Comparison of ENCODE assay signal across 3 cellular contexts in genomic region chr3:18809640-18810305, GRCh38.
TF ChIP-seq lines count a peak whose summit lies in the region.

No MANE protein-coding gene starts in this region.

TF ChIP-seq in SK-N-SH, 30 proteins besides CTCF, POLR2A, EP300 and RAD21:
- TF ChIP-seq JUND (IDR thresholded peaks at IDR 0.05) (peak; percentile 8; the same call in 1 of the 2 replicates), NFIC (IDR thresholded peaks at IDR 0.05; ENCODE audit: borderline replicate concordance) (no peak), RFX5 (IDR thresholded peaks at IDR 0.05; ENCODE audit: low read length) (no peak), GABPA (IDR thresholded peaks at IDR 0.05; ENCODE audit: low read depth) (no peak), SIN3A (IDR thresholded peaks at IDR 0.05; ENCODE audit: borderline replicate concordance, low read depth, low read length) (no peak), FOSL2 (IDR thresholded peaks at IDR 0.05; ENCODE audit: borderline replicate concordance, low read depth) (peak; percentile 28; the same call in 1 of the 2 replicates), POLR2AphosphoS5 (IDR thresholded peaks at IDR 0.05; ENCODE audit: low read depth, low read length) (no peak), TCF12 (IDR thresholded peaks at IDR 0.05) (no peak), RXRA (IDR thresholded peaks at IDR 0.05; ENCODE audit: borderline replicate concordance, low read depth) (no peak), EZH2phosphoT487 (IDR thresholded peaks at IDR 0.05; ENCODE audit: borderline replicate concordance, low read depth) (no peak), FOXM1 (IDR thresholded peaks at IDR 0.05; ENCODE audit: low read depth) (no peak), CHD2 (IDR thresholded peaks at IDR 0.05; ENCODE audit: low read length, partially characterized antibody) (no peak)
- TF ChIP-seq, protein P1, sequence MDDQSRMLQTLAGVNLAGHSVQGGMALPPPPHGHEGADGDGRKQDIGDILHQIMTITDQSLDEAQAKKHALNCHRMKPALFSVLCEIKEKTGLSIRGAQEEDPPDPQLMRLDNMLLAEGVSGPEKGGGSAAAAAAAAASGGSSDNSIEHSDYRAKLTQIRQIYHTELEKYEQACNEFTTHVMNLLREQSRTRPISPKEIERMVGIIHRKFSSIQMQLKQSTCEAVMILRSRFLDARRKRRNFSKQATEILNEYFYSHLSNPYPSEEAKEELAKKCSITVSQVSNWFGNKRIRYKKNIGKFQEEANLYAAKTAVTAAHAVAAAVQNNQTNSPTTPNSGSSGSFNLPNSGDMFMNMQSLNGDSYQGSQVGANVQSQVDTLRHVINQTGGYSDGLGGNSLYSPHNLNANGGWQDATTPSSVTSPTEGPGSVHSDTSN (IDR thresholded peaks at IDR 0.05), result no peak

TF ChIP-seq in SK-N-SH treated with all-trans-retinoic acid at 6 μM for 48 hours, 23 proteins besides CTCF, POLR2A, EP300 and RAD21:
- TF ChIP-seq ZNF8 (CRISPR knock-in tag; IDR thresholded peaks at IDR 0.05) (no peak), ARNTL (CRISPR knock-in tag; IDR thresholded peaks at IDR 0.05; ENCODE audit: borderline replicate concordance, low read depth) (no peak), PPARA (CRISPR knock-in tag; IDR thresholded peaks at IDR 0.05; ENCODE audit: borderline replicate concordance) (no peak), BACH2 (CRISPR knock-in tag; IDR thresholded peaks at IDR 0.05; ENCODE audit: borderline replicate concordance) (no peak), GLIS3 (CRISPR knock-in tag; IDR thresholded peaks at IDR 0.05) (no peak), ZFP30 (CRISPR knock-in tag; IDR thresholded peaks at IDR 0.05) (no peak), TOX (CRISPR knock-in tag; IDR thresholded peaks at IDR 0.05; ENCODE audit: borderline replicate concordance) (no peak), TCF4 (CRISPR knock-in tag; IDR thresholded peaks at IDR 0.05; ENCODE audit: borderline replicate concordance) (no peak), ZC3H10 (CRISPR knock-in tag; IDR thresholded peaks at IDR 0.05) (no peak), RARB (CRISPR knock-in tag; IDR thresholded peaks at IDR 0.05) (no peak), ZFP3 (CRISPR knock-in tag; IDR thresholded peaks at IDR 0.05) (no peak), ZNF70 (CRISPR knock-in tag; IDR thresholded peaks at IDR 0.05) (no peak), ZNF565 (CRISPR knock-in tag; conservative IDR thresholded peaks at IDR 0.05; ENCODE audit: low read depth) (no peak), CSDC2 (CRISPR knock-in tag; IDR thresholded peaks at IDR 0.05) (no peak)
- TF ChIP-seq, protein P2, sequence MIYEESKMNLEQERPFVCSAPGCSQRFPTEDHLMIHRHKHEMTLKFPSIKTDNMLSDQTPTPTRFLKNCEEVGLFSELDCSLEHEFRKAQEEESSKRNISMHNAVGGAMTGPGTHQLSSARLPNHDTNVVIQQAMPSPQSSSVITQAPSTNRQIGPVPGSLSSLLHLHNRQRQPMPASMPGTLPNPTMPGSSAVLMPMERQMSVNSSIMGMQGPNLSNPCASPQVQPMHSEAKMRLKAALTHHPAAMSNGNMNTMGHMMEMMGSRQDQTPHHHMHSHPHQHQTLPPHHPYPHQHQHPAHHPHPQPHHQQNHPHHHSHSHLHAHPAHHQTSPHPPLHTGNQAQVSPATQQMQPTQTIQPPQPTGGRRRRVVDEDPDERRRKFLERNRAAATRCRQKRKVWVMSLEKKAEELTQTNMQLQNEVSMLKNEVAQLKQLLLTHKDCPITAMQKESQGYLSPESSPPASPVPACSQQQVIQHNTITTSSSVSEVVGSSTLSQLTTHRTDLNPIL (CRISPR knock-in tag; IDR thresholded peaks at IDR 0.05; ENCODE audit: low read depth), result no peak
- TF ChIP-seq, protein P3, sequence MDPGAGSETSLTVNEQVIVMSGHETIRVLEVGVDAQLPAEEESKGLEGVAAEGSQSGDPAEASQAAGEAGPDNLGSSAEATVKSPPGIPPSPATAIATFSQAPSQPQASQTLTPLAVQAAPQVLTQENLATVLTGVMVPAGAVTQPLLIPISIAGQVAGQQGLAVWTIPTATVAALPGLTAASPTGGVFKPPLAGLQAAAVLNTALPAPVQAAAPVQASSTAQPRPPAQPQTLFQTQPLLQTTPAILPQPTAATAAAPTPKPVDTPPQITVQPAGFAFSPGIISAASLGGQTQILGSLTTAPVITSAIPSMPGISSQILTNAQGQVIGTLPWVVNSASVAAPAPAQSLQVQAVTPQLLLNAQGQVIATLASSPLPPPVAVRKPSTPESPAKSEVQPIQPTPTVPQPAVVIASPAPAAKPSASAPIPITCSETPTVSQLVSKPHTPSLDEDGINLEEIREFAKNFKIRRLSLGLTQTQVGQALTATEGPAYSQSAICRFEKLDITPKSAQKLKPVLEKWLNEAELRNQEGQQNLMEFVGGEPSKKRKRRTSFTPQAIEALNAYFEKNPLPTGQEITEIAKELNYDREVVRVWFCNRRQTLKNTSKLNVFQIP (CRISPR knock-in tag; IDR thresholded peaks at IDR 0.05; ENCODE audit: borderline replicate concordance, low read depth), result no peak
- TF ChIP-seq, protein P4, sequence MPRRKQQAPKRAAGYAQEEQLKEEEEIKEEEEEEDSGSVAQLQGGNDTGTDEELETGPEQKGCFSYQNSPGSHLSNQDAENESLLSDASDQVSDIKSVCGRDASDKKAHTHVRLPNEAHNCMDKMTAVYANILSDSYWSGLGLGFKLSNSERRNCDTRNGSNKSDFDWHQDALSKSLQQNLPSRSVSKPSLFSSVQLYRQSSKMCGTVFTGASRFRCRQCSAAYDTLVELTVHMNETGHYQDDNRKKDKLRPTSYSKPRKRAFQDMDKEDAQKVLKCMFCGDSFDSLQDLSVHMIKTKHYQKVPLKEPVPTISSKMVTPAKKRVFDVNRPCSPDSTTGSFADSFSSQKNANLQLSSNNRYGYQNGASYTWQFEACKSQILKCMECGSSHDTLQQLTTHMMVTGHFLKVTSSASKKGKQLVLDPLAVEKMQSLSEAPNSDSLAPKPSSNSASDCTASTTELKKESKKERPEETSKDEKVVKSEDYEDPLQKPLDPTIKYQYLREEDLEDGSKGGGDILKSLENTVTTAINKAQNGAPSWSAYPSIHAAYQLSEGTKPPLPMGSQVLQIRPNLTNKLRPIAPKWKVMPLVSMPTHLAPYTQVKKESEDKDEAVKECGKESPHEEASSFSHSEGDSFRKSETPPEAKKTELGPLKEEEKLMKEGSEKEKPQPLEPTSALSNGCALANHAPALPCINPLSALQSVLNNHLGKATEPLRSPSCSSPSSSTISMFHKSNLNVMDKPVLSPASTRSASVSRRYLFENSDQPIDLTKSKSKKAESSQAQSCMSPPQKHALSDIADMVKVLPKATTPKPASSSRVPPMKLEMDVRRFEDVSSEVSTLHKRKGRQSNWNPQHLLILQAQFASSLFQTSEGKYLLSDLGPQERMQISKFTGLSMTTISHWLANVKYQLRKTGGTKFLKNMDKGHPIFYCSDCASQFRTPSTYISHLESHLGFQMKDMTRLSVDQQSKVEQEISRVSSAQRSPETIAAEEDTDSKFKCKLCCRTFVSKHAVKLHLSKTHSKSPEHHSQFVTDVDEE (CRISPR knock-in tag; IDR thresholded peaks at IDR 0.05), result no peak
TF ChIP-seq in SK-N-SH treated with all-trans-retinoic acid at 6 μM for 48 hours: peak in this region for 0.

TF ChIP-seq in K562, 482 proteins besides CTCF, POLR2A, EP300 and RAD21:
- TF ChIP-seq, protein P5, sequence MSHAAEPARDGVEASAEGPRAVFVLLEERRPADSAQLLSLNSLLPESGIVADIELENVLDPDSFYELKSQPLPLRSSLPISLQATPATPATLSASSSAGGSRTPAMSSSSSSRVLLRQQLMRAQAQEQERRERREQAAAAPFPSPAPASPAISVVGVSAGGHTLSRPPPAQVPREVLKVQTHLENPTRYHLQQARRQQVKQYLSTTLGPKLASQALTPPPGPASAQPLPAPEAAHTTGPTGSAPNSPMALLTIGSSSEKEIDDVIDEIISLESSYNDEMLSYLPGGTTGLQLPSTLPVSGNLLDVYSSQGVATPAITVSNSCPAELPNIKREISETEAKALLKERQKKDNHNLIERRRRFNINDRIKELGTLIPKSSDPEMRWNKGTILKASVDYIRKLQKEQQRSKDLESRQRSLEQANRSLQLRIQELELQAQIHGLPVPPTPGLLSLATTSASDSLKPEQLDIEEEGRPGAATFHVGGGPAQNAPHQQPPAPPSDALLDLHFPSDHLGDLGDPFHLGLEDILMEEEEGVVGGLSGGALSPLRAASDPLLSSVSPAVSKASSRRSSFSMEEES (CRISPR knock-in tag; IDR thresholded peaks at IDR 0.05), result no peak
- peak; percentile 74 for TF ChIP-seq ZNF316 (IDR thresholded peaks at IDR 0.05)
- 0 out of 2 replicates have a peak, but pooled peaks have one; percentile 45 for TF ChIP-seq C11orf30 (IDR thresholded peaks at IDR 0.05; ENCODE audit: low read depth)
- TF ChIP-seq ZBTB9 (CRISPR knock-in tag; IDR thresholded peaks at IDR 0.05), result no peak
- TF ChIP-seq MAFF (IDR thresholded peaks at IDR 0.05; ENCODE audit: low read length), result peak; percentile 79
- peak; percentile 76 for TF ChIP-seq MAFK (IDR thresholded peaks at IDR 0.05; ENCODE audit: low read length)
- TF ChIP-seq MAFG (tag; conservative IDR thresholded peaks at IDR 0.05), result peak; percentile 54
- no peak for TF ChIP-seq ATF6 (CRISPR knock-in tag; IDR thresholded peaks at IDR 0.05)
